Comparison of ENCODE assay signal across 1 cellular context in the genomic region with DNA sequence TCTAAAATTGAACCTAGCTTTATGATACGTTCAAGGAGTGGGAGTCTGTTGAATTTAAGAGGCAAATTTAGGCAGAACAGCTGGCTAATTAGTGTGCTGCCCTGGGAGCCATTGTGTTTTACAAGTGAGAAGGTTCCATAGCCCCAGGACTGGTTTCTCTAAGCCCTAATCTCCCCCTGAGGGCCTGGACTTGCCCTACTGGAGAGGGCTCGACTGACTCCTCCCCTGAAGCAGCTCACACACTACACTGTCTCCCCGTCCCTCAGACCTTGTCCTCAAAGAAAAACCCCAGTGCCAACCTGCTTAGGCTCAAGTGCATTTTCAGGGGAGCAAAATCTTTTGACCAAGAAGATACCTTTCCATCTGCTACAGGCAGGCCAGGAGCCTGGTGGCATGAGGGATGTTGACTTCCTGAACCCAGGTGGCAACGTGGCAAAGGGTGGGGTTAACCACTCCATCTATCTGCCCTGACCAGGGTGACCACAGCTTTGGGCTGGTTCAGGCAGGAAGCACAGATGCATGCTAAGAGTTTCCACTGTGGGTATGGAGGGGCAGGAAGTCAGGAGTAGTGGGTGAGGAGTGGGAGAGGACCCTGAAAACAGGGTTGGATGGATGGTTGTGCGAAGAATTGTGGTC.
TF ChIP-seq lines count a peak whose summit lies in the region.

No MANE protein-coding gene starts in this region.

TF ChIP-seq in GM23338, 12 proteins besides CTCF, POLR2A, EP300 and RAD21:
- TF ChIP-seq ZNF114 (CRISPR knock-in tag; IDR thresholded peaks at IDR 0.05) (no peak), EZH2 (IDR thresholded peaks at IDR 0.05; ENCODE audit: low read depth, unreplicated experiment) (no peak), CREB1 (CRISPR knock-in tag; IDR thresholded peaks at IDR 0.05; ENCODE audit: low read depth) (no peak), JUNB (IDR thresholded peaks at IDR 0.05; ENCODE audit: unreplicated experiment) (no peak), NANOG (IDR thresholded peaks at IDR 0.05; ENCODE audit: borderline replicate concordance) (no peak), POLR2AphosphoS5 (IDR thresholded peaks at IDR 0.05; ENCODE audit: low read depth) (no peak)
- TF ChIP-seq, protein P1, sequence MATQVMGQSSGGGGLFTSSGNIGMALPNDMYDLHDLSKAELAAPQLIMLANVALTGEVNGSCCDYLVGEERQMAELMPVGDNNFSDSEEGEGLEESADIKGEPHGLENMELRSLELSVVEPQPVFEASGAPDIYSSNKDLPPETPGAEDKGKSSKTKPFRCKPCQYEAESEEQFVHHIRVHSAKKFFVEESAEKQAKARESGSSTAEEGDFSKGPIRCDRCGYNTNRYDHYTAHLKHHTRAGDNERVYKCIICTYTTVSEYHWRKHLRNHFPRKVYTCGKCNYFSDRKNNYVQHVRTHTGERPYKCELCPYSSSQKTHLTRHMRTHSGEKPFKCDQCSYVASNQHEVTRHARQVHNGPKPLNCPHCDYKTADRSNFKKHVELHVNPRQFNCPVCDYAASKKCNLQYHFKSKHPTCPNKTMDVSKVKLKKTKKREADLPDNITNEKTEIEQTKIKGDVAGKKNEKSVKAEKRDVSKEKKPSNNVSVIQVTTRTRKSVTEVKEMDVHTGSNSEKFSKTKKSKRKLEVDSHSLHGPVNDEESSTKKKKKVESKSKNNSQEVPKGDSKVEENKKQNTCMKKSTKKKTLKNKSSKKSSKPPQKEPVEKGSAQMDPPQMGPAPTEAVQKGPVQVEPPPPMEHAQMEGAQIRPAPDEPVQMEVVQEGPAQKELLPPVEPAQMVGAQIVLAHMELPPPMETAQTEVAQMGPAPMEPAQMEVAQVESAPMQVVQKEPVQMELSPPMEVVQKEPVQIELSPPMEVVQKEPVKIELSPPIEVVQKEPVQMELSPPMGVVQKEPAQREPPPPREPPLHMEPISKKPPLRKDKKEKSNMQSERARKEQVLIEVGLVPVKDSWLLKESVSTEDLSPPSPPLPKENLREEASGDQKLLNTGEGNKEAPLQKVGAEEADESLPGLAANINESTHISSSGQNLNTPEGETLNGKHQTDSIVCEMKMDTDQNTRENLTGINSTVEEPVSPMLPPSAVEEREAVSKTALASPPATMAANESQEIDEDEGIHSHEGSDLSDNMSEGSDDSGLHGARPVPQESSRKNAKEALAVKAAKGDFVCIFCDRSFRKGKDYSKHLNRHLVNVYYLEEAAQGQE (IDR thresholded peaks at IDR 0.05; ENCODE audit: unreplicated experiment), result no peak
